1 cellular context compared by ENCODE assay signal in genomic region chr1:207007352-207008033, GRCh38.
A peak's percentile ranks its signal among the peaks of the same experiment; 100 is the strongest.
TF ChIP-seq lines count a peak whose summit lies in the region.

No MANE protein-coding gene starts in this region.

TF ChIP-seq in HepG2, 621 proteins besides CTCF, POLR2A, EP300 and RAD21 (continued from another document):
- no peak for TF ChIP-seq SRY (CRISPR knock-in tag; IDR thresholded peaks at IDR 0.05)
- no peak for TF ChIP-seq E2F1 (CRISPR knock-in tag; IDR thresholded peaks at IDR 0.05)
- no peak for TF ChIP-seq HNF4G (IDR thresholded peaks at IDR 0.05; ENCODE audit: borderline replicate concordance, low read depth, low read length)
- TF ChIP-seq HNF4G (CRISPR knock-in tag; IDR thresholded peaks at IDR 0.05; ENCODE audit: borderline replicate concordance, low read depth), result no peak
- TF ChIP-seq ONECUT2 (CRISPR knock-in tag; IDR thresholded peaks at IDR 0.05), result no peak
- no peak for TF ChIP-seq GTF2F1 (IDR thresholded peaks at IDR 0.05; ENCODE audit: low read length)
- TF ChIP-seq THYN1 (CRISPR knock-in tag; IDR thresholded peaks at IDR 0.05; ENCODE audit: borderline replicate concordance, low read depth), result no peak
- TF ChIP-seq ZNF468 (CRISPR knock-in tag; IDR thresholded peaks at IDR 0.05), result no peak
- TF ChIP-seq BHLHE40 (IDR thresholded peaks at IDR 0.05; ENCODE audit: low read length), result no peak
- TF ChIP-seq SMC3 (IDR thresholded peaks at IDR 0.05; ENCODE audit: low read length), result no peak
- no peak for TF ChIP-seq ZNF776 (CRISPR knock-in tag; IDR thresholded peaks at IDR 0.05)
- 0 out of 2 replicates have a peak, but pooled peaks have one; percentile 43 for TF ChIP-seq ZGPAT (CRISPR knock-in tag; IDR thresholded peaks at IDR 0.05)
- no peak for TF ChIP-seq TEF (CRISPR knock-in tag; IDR thresholded peaks at IDR 0.05)
- TF ChIP-seq SOX6 (IDR thresholded peaks at IDR 0.05), result no peak
- TF ChIP-seq SOX6 (CRISPR knock-in tag; IDR thresholded peaks at IDR 0.05), result peak; percentile 51; the same call in 1 of the 2 replicates
- no peak for TF ChIP-seq ASH2L (IDR thresholded peaks at IDR 0.05; ENCODE audit: insufficient read length, low read depth, low read length)
- TF ChIP-seq YY1 (IDR thresholded peaks at IDR 0.05; ENCODE audit: insufficient read depth, insufficient replicate concordance, low read depth, low read length), result no peak
- TF ChIP-seq TFE3 (CRISPR knock-in tag; IDR thresholded peaks at IDR 0.05), result no peak
- no peak for TF ChIP-seq RORA (CRISPR knock-in tag; IDR thresholded peaks at IDR 0.05)
- TF ChIP-seq CHD4 (IDR thresholded peaks at IDR 0.05; ENCODE audit: borderline replicate concordance, low read length), result 0 out of 2 replicates have a peak, but pooled peaks have one; percentile 69
- peak; percentile 14; the same call in 1 of the 2 replicates for TF ChIP-seq HDAC2 (CRISPR knock-in tag; IDR thresholded peaks at IDR 0.05)
- no peak for TF ChIP-seq KDM1A (CRISPR knock-in tag; IDR thresholded peaks at IDR 0.05)
- TF ChIP-seq SKI (IDR thresholded peaks at IDR 0.05; ENCODE audit: partially characterized antibody), result no peak
- TF ChIP-seq ZNF546 (CRISPR knock-in tag; conservative IDR thresholded peaks at IDR 0.05), result no peak
- peak; percentile 15; the same call in 1 of the 2 replicates for TF ChIP-seq MED1 (CRISPR knock-in tag; IDR thresholded peaks at IDR 0.05)
- no peak for TF ChIP-seq ZNF570 (CRISPR knock-in tag; IDR thresholded peaks at IDR 0.05; ENCODE audit: borderline replicate concordance)
- no peak for TF ChIP-seq GLMP (CRISPR knock-in tag; IDR thresholded peaks at IDR 0.05; ENCODE audit: borderline replicate concordance)
- TF ChIP-seq ZNF430 (CRISPR knock-in tag; IDR thresholded peaks at IDR 0.05), result 0 out of 2 replicates have a peak, but pooled peaks have one; percentile 42
- peak; percentile 85; the same call in 1 of the 2 replicates for TF ChIP-seq SOX5 (CRISPR knock-in tag; IDR thresholded peaks at IDR 0.05; ENCODE audit: borderline replicate concordance)
- TF ChIP-seq PLRG1 (conservative IDR thresholded peaks at IDR 0.05), result no peak
- TF ChIP-seq SOX13 (IDR thresholded peaks at IDR 0.05), result 0 out of 2 replicates have a peak, but pooled peaks have one; percentile 23
- peak in 1 of 2 experiments; percentile 89; a peak in 2 of 4 replicates for TF ChIP-seq SOX13 (CRISPR knock-in tag; conservative IDR thresholded peaks at IDR 0.05 in 1 of 2, IDR thresholded peaks at IDR 0.05 in 1 of 2)
- no peak for TF ChIP-seq ZFP91 (CRISPR knock-in tag; IDR thresholded peaks at IDR 0.05; ENCODE audit: borderline replicate concordance)
- TF ChIP-seq ZFYVE20 (CRISPR knock-in tag; IDR thresholded peaks at IDR 0.05; ENCODE audit: borderline replicate concordance, low read depth), result no peak
- TF ChIP-seq MED13 (CRISPR knock-in tag; IDR thresholded peaks at IDR 0.05), result no peak
- no peak for TF ChIP-seq ZXDC (CRISPR knock-in tag; IDR thresholded peaks at IDR 0.05)
- TF ChIP-seq ZBTB34 (CRISPR knock-in tag; IDR thresholded peaks at IDR 0.05), result no peak
- TF ChIP-seq SNAPC2 (CRISPR knock-in tag; IDR thresholded peaks at IDR 0.05), result no peak
- peak; percentile 94 for TF ChIP-seq TEAD3 (CRISPR knock-in tag; optimal IDR thresholded peaks at IDR 0.05; ENCODE audit: borderline replicate concordance)
- TF ChIP-seq SAFB2 (CRISPR knock-in tag; IDR thresholded peaks at IDR 0.05; ENCODE audit: borderline replicate concordance, low read depth), result no peak
- TF ChIP-seq ZFY (CRISPR knock-in tag; IDR thresholded peaks at IDR 0.05), result no peak
- TF ChIP-seq ZNF329 (CRISPR knock-in tag; IDR thresholded peaks at IDR 0.05; ENCODE audit: low read depth), result no peak
- no peak for TF ChIP-seq BCL6 (CRISPR knock-in tag; IDR thresholded peaks at IDR 0.05)
- TF ChIP-seq PRMT3 (CRISPR knock-in tag; IDR thresholded peaks at IDR 0.05; ENCODE audit: borderline replicate concordance, low read depth), result no peak
- no peak for TF ChIP-seq MTF2 (CRISPR knock-in tag; IDR thresholded peaks at IDR 0.05; ENCODE audit: borderline replicate concordance)
- no peak for TF ChIP-seq TEAD2 (CRISPR knock-in tag; IDR thresholded peaks at IDR 0.05)
- TF ChIP-seq HNRNPK (IDR thresholded peaks at IDR 0.05; ENCODE audit: low read depth, low read length, poor library complexity, severe bottlenecking), result no peak
- TF ChIP-seq DBP (CRISPR knock-in tag; IDR thresholded peaks at IDR 0.05; ENCODE audit: not compliant biosample characterization), result no peak
- TF ChIP-seq ZNF563 (CRISPR knock-in tag; IDR thresholded peaks at IDR 0.05), result no peak
- TF ChIP-seq ARNT2 (CRISPR knock-in tag; IDR thresholded peaks at IDR 0.05; ENCODE audit: low read depth), result no peak
- no peak for TF ChIP-seq RARA (CRISPR knock-in tag; IDR thresholded peaks at IDR 0.05)
- no peak for TF ChIP-seq STAG1 (CRISPR knock-in tag; IDR thresholded peaks at IDR 0.05)
- no peak for TF ChIP-seq HIVEP1 (CRISPR knock-in tag; IDR thresholded peaks at IDR 0.05)
